In genomic region chr1:44784094-44785026, GRCh38 we compare ENCODE assay signal across 1 cellular context.
TF ChIP-seq lines count a peak whose summit lies in the region.

No MANE protein-coding gene starts in this region.

TF ChIP-seq in K562, 482 proteins besides CTCF, POLR2A, EP300 and RAD21:
- TF ChIP-seq BACH1 (tag; IDR thresholded peaks at IDR 0.05) = no peak
- no peak for TF ChIP-seq TCF7L2 (IDR thresholded peaks at IDR 0.05; ENCODE audit: low read depth, low read length)
- peak; percentile 35; the same call in 1 of the 2 replicates for TF ChIP-seq POLR2G (IDR thresholded peaks at IDR 0.05; ENCODE audit: low read depth, low read length)
- no peak for TF ChIP-seq KAT7 (CRISPR knock-in tag; IDR thresholded peaks at IDR 0.05; ENCODE audit: borderline replicate concordance)
- no peak for TF ChIP-seq SMARCC2 (IDR thresholded peaks at IDR 0.05; ENCODE audit: low read depth)
- TF ChIP-seq MEF2A (IDR thresholded peaks at IDR 0.05; ENCODE audit: control insufficient read depth, low read depth, low read length) = no peak
